Comparison of ENCODE assay signal across 2 cellular contexts in genomic region chr2:25972049-25972823, GRCh38.
TF ChIP-seq lines count a peak whose summit lies in the region.

No MANE protein-coding gene starts in this region.

TF ChIP-seq in WTC11, 78 proteins besides CTCF, POLR2A, EP300 and RAD21 (continues in another document):
- TF ChIP-seq GTF2I (CRISPR knock-in tag; conservative IDR thresholded peaks at IDR 0.05) (no peak), GRHL2 (CRISPR knock-in tag; IDR thresholded peaks at IDR 0.05; ENCODE audit: insufficient replicate concordance, severe bottlenecking) (no peak), ZNF423 (CRISPR knock-in tag; IDR thresholded peaks at IDR 0.05) (no peak), FOXK1 (CRISPR knock-in tag; IDR thresholded peaks at IDR 0.05) (no peak), FOXJ3 (CRISPR knock-in tag; IDR thresholded peaks at IDR 0.05; ENCODE audit: borderline replicate concordance) (no peak), GABPB1 (CRISPR knock-in tag; IDR thresholded peaks at IDR 0.05) (no peak), ZNF121 (CRISPR knock-in tag; IDR thresholded peaks at IDR 0.05) (no peak), SMAD3 (CRISPR knock-in tag; IDR thresholded peaks at IDR 0.05; ENCODE audit: borderline replicate concordance) (no peak), ZNF416 (CRISPR knock-in tag; IDR thresholded peaks at IDR 0.05) (no peak)
- TF ChIP-seq, protein P1, sequence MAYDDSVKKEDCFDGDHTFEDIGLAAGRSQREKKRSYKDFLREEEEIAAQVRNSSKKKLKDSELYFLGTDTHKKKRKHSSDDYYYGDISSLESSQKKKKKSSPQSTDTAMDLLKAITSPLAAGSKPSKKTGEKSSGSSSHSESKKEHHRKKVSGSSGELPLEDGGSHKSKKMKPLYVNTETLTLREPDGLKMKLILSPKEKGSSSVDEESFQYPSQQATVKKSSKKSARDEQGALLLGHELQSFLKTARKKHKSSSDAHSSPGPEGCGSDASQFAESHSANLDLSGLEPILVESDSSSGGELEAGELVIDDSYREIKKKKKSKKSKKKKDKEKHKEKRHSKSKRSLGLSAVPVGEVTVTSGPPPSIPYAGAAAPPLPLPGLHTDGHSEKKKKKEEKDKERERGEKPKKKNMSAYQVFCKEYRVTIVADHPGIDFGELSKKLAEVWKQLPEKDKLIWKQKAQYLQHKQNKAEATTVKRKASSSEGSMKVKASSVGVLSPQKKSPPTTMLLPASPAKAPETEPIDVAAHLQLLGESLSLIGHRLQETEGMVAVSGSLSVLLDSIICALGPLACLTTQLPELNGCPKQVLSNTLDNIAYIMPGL (CRISPR knock-in tag; IDR thresholded peaks at IDR 0.05), result no peak
- TF ChIP-seq, protein P2, sequence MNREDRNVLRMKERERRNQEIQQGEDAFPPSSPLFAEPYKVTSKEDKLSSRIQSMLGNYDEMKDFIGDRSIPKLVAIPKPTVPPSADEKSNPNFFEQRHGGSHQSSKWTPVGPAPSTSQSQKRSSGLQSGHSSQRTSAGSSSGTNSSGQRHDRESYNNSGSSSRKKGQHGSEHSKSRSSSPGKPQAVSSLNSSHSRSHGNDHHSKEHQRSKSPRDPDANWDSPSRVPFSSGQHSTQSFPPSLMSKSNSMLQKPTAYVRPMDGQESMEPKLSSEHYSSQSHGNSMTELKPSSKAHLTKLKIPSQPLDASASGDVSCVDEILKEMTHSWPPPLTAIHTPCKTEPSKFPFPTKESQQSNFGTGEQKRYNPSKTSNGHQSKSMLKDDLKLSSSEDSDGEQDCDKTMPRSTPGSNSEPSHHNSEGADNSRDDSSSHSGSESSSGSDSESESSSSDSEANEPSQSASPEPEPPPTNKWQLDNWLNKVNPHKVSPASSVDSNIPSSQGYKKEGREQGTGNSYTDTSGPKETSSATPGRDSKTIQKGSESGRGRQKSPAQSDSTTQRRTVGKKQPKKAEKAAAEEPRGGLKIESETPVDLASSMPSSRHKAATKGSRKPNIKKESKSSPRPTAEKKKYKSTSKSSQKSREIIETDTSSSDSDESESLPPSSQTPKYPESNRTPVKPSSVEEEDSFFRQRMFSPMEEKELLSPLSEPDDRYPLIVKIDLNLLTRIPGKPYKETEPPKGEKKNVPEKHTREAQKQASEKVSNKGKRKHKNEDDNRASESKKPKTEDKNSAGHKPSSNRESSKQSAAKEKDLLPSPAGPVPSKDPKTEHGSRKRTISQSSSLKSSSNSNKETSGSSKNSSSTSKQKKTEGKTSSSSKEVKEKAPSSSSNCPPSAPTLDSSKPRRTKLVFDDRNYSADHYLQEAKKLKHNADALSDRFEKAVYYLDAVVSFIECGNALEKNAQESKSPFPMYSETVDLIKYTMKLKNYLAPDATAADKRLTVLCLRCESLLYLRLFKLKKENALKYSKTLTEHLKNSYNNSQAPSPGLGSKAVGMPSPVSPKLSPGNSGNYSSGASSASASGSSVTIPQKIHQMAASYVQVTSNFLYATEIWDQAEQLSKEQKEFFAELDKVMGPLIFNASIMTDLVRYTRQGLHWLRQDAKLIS (CRISPR knock-in tag; IDR thresholded peaks at IDR 0.05; ENCODE audit: borderline replicate concordance), result no peak
- TF ChIP-seq, protein P3, sequence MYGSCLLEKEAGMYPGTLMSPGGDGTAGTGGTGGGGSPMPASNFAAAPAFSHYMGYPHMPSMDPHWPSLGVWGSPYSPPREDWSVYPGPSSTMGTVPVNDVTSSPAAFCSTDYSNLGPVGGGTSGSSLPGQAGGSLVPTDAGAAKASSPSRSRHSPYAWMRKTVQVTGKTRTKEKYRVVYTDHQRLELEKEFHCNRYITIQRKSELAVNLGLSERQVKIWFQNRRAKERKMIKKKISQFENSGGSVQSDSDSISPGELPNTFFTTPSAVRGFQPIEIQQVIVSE (CRISPR knock-in tag; IDR thresholded peaks at IDR 0.05; ENCODE audit: borderline replicate concordance), result no peak
- TF ChIP-seq, protein P4, sequence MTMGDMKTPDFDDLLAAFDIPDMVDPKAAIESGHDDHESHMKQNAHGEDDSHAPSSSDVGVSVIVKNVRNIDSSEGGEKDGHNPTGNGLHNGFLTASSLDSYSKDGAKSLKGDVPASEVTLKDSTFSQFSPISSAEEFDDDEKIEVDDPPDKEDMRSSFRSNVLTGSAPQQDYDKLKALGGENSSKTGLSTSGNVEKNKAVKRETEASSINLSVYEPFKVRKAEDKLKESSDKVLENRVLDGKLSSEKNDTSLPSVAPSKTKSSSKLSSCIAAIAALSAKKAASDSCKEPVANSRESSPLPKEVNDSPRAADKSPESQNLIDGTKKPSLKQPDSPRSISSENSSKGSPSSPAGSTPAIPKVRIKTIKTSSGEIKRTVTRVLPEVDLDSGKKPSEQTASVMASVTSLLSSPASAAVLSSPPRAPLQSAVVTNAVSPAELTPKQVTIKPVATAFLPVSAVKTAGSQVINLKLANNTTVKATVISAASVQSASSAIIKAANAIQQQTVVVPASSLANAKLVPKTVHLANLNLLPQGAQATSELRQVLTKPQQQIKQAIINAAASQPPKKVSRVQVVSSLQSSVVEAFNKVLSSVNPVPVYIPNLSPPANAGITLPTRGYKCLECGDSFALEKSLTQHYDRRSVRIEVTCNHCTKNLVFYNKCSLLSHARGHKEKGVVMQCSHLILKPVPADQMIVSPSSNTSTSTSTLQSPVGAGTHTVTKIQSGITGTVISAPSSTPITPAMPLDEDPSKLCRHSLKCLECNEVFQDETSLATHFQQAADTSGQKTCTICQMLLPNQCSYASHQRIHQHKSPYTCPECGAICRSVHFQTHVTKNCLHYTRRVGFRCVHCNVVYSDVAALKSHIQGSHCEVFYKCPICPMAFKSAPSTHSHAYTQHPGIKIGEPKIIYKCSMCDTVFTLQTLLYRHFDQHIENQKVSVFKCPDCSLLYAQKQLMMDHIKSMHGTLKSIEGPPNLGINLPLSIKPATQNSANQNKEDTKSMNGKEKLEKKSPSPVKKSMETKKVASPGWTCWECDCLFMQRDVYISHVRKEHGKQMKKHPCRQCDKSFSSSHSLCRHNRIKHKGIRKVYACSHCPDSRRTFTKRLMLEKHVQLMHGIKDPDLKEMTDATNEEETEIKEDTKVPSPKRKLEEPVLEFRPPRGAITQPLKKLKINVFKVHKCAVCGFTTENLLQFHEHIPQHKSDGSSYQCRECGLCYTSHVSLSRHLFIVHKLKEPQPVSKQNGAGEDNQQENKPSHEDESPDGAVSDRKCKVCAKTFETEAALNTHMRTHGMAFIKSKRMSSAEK (CRISPR knock-in tag; IDR thresholded peaks at IDR 0.05; ENCODE audit: borderline replicate concordance), result no peak
- TF ChIP-seq, protein P5, sequence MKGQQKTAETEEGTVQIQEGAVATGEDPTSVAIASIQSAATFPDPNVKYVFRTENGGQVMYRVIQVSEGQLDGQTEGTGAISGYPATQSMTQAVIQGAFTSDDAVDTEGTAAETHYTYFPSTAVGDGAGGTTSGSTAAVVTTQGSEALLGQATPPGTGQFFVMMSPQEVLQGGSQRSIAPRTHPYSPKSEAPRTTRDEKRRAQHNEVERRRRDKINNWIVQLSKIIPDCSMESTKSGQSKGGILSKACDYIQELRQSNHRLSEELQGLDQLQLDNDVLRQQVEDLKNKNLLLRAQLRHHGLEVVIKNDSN (CRISPR knock-in tag; IDR thresholded peaks at IDR 0.05), result no peak

TF ChIP-seq in endothelial cell of umbilical vein, 7 proteins besides CTCF, POLR2A, EP300 and RAD21:
- TF ChIP-seq GATA2 (IDR thresholded peaks at IDR 0.05; ENCODE audit: insufficient read depth, insufficient read length, low read depth, low read length), result no peak
- no peak for TF ChIP-seq EZH2 (IDR thresholded peaks at IDR 0.05; ENCODE audit: borderline replicate concordance, low read depth, low read length, severe bottlenecking)
- TF ChIP-seq, protein P6, sequence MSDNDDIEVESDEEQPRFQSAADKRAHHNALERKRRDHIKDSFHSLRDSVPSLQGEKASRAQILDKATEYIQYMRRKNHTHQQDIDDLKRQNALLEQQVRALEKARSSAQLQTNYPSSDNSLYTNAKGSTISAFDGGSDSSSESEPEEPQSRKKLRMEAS (IDR thresholded peaks at IDR 0.05; ENCODE audit: insufficient read depth, insufficient read length), result no peak
- no peak for TF ChIP-seq MYC (IDR thresholded peaks at IDR 0.05; ENCODE audit: low read depth, low read length)
- TF ChIP-seq FOS (IDR thresholded peaks at IDR 0.05; ENCODE audit: borderline replicate concordance, insufficient read depth, low read length), result no peak
- no peak for TF ChIP-seq JUN (IDR thresholded peaks at IDR 0.05; ENCODE audit: borderline replicate concordance, insufficient read depth, insufficient read length, low read depth)
- TF ChIP-seq POLR2AphosphoS5 (IDR thresholded peaks at IDR 0.05; ENCODE audit: insufficient read depth, low read depth, low read length), result no peak
TF ChIP-seq in endothelial cell of umbilical vein: peak in this region for 0.
